In the genomic region with DNA sequence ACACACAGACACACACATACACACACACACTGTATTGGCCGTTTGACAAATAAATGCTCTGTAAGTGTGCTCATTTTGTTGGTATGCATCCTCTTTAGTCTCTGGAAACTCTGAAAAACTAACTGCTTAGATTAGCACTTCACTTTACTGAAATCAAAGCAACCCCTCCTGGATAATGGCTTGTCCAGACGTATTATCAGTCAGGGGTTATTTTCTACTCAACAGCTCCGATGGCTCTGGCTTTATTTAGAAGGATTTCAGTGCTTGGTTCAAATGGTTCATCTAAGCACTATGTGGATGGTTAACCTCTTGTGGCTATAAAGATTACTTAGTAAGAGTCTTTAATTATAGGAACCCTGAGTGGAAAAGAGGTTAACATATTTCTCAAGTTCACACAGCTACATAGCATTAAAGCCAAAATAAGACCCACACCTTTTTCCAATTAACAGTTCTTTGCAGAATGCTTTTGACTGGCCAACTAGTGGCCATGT, we compare ENCODE assay signal across 18 cellular contexts.
DNase-seq lines count a peak whose midpoint lies in the region; ATAC-seq and TF ChIP-seq lines count a peak whose summit lies in the region.
"Had no signal": no experiment of that assay in that cellular context is flagged by ENCODE, and none has a peak within 500 bp of the region (broad histone marks: within the 10 kb centered on the region; RNA-seq: fewer than 3 reads in every experiment).

No MANE protein-coding gene starts in this region.

- DNase-seq in AG20443 (ENCODE audit: low spot score): peak; percentile 26
- peak; percentile 37 for DNase-seq in LHCN-M2 (ENCODE audit: low read depth)
- peak; percentile 47 for DNase-seq in cerebellar cortex (ENCODE audit: low spot score)
- DNase-seq in myocyte (ENCODE audit: low read depth): peak; percentile 80
- DNase-seq in naive thymus-derived CD8-positive, alpha-beta T cell: no peak
- DNase-seq in NCI-H146 (lab: John Stamatoyannopoulos, UW): no peak
- no peak for DNase-seq in SK-N-DZ (ENCODE audit: low spot score)
- no peak for DNase-seq in endothelial cell (ENCODE audit: low spot score)
- DNase-seq: activated CD4-positive, alpha-beta T cell treated with anti-CD3 and anti-CD28 coated beads, Interleukin-2, amount 50 U/mL, for 48 hours; activated effector memory CD4-positive, alpha-beta T cell treated with Interleukin-2 at 50 U/mL for 16 hours; DND-41; dorsolateral prefrontal cortex; NCI-H1436 treated with DMSO at 0.1 percent for 48 hours; NCI-H774; occipital lobe; stimulated activated CD4-positive, alpha-beta T cell treated with anti-CD3 and anti-CD28 coated beads, Interleukin-2, amount 100 ng/mL, for 48 hours; stimulated activated naive CD4-positive, alpha-beta T cell treated with Interleukin-2 at 50 U/mL for 16 hours had no signal

- no peaks in the 10 kb centered on the region for H3K36me3 Mint-ChIP-seq in naive thymus-derived CD8-positive, alpha-beta T cell
- H3K36me3 Mint-ChIP-seq in endothelial cell (ENCODE audit: low read depth, unreplicated experiment): no peaks in the 10 kb centered on the region
- H3K36me3 Mint-ChIP-seq: WTC11 had no signal

- H3K27ac Mint-ChIP-seq in naive thymus-derived CD8-positive, alpha-beta T cell: no peak overlapping the region
- no peak overlapping the region for H3K27ac Mint-ChIP-seq in endothelial cell (ENCODE audit: unreplicated experiment)
- H3K27ac Mint-ChIP-seq: WTC11 had no signal

- peaks cover 0 to 3% (median 0%) of the 10 kb centered on the region in 5 donors for H3K27me3 Mint-ChIP-seq in naive thymus-derived CD8-positive, alpha-beta T cell
- H3K27me3 Mint-ChIP-seq in endothelial cell (ENCODE audit: unreplicated experiment): no peaks in the 10 kb centered on the region

- TF ChIP-seq CTCF in endothelial cell (IDR thresholded peaks at IDR 0.05; ENCODE audit: unreplicated experiment): no peak

- H3K4me3 Mint-ChIP-seq in naive thymus-derived CD8-positive, alpha-beta T cell: no peak overlapping the region
- H3K4me3 Mint-ChIP-seq in endothelial cell (ENCODE audit: unreplicated experiment): no peak overlapping the region
- H3K4me3 Mint-ChIP-seq: WTC11 had no signal

- peaks cover 0 to 4% (median 0%) of the 10 kb centered on the region in 9 donors for H3K9me3 Mint-ChIP-seq in naive thymus-derived CD8-positive, alpha-beta T cell
- no peaks in the 10 kb centered on the region for H3K9me3 Mint-ChIP-seq in endothelial cell (ENCODE audit: unreplicated experiment)

- H3K4me1 Mint-ChIP-seq in naive thymus-derived CD8-positive, alpha-beta T cell: no peaks in the 10 kb centered on the region
- no peaks in the 10 kb centered on the region for H3K4me1 Mint-ChIP-seq in endothelial cell (ENCODE audit: unreplicated experiment)
- H3K4me1 Mint-ChIP-seq: WTC11 had no signal

- POLR2A ChIA-PET in naive thymus-derived CD8-positive, alpha-beta T cell (lab: Charles Lee): no interaction called here

- ATAC-seq in naive thymus-derived CD8-positive, alpha-beta T cell: no peak
- ATAC-seq: WTC11 had no signal

Comparison
In these comparisons a context has a peak if more than half of its experiments do, and no peak if none do; other contexts are left out.
1. DNase-seq: peak in AG20443 (single experiment), LHCN-M2 (single experiment), cerebellar cortex (single experiment) and myocyte (single experiment); none in naive thymus-derived CD8-positive, alpha-beta T cell (0 of 10), NCI-H146 (single experiment), SK-N-DZ (single experiment) and endothelial cell (single experiment).